In the genomic region with DNA sequence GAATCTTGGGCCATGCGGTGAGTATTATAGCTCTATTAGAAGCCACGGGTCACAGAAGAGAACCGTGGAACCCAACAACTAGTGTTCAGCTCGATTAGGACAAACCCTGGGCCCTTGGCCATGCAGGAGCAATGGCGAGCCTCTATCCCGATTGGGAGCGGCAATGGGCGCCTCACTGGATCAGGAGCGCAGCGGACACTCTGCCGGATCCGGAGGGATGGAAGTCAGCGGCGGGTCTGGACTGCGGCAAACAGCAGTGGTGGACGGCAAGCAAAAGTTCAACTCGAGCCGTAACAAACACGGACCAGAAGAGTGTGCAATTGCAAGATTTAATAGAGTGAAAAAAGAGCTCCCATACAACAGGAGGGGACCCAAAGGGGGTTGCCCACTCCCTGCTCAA, we compare ENCODE assay signal across 35 cellular contexts.
"Had no signal": no experiment of that assay in that cellular context is flagged by ENCODE, and none has a peak within 500 bp of the region (broad histone marks: within the 10 kb centered on the region; RNA-seq: fewer than 3 reads in every experiment).

No MANE protein-coding gene starts in this region.

- H3K27ac ChIP-seq: KMS-11 had no signal

- H3K27me3 ChIP-seq: MG63 had no signal

- DNase-seq: Karpas-422, Kasumi-1, KG1, MG63, MM.1S, MV-4-11, NCI-H1048, NCI-H1092, NCI-H1092 treated with DMSO at 0.1 percent for 48 hours, NCI-H1105, NCI-H1105 treated with DMSO at 0.1 percent for 48 hours, NCI-H1417, NCI-H1417 treated with DMSO at 0.1 percent for 48 hours, NCI-H1436, NCI-H1436 treated with DMSO at 0.1 percent for 48 hours, NCI-H146, NCI-H1694, NCI-H1694 treated with DMSO at 0.1 percent for 48 hours, NCI-H187, NCI-H187 treated with DMSO at 0.1 percent for 48 hours, NCI-H1930, NCI-H2029, NCI-H2029 treated with DMSO at 0.1 percent for 48 hours, NCI-H2081, NCI-H2081 treated with DMSO at 0.1 percent for 48 hours, NCI-H2107, NCI-H2171, NCI-H2171 treated with DMSO at 0.1 percent for 48 hours, NCI-H2227 treated with DMSO at 0.1 percent for 48 hours, NCI-H226, NCI-H345, NCI-H446, NCI-H446 treated with DMSO at 0.1 percent for 48 hours, NCI-H510A had no signal

- H3K4me3 ChIP-seq: MG63 had no signal

- H3K9ac ChIP-seq: KMS-11 had no signal

- H3K4me2 ChIP-seq: KMS-11 had no signal

- H3K36me3 ChIP-seq: MG63 had no signal
